In genomic region chr10:78895469-78895868, GRCh38 we compare ENCODE assay signal across 17 cellular contexts.
"Had no signal": no experiment of that assay in that cellular context is flagged by ENCODE, and none has a peak within 500 bp of the region (broad histone marks: within the 10 kb centered on the region; RNA-seq: fewer than 3 reads in every experiment).

No MANE protein-coding gene starts in this region.

- H3K4me1 Mint-ChIP-seq: stimulated activated effector memory CD8-positive, alpha-beta T cell treated with anti-CD3 and anti-CD28 coated beads, Interleukin-12 subunit alpha, Interleukin-12 subunit beta, amount 100 ng/mL, for 72 hours had no signal

- H3K27ac ChIP-seq: dorsolateral prefrontal cortex, neutrophil, parathyroid adenoma had no signal

- H3K36me3 Mint-ChIP-seq: naive thymus-derived CD8-positive, alpha-beta T cell; stimulated activated effector memory CD8-positive, alpha-beta T cell treated with anti-CD3 and anti-CD28 coated beads, Interleukin-12 subunit alpha, Interleukin-12 subunit beta, amount 100 ng/mL, for 72 hours had no signal

- H3K79me2 ChIP-seq: parathyroid adenoma had no signal

- H2AFZ ChIP-seq: parathyroid adenoma had no signal

- H3K4me3 ChIP-seq: dorsolateral prefrontal cortex, smooth muscle cell had no signal

- H3K27me3 ChIP-seq: dorsolateral prefrontal cortex had no signal

- H3K9me3 ChIP-seq: neutrophil had no signal

- H3K27ac Mint-ChIP-seq: activated naive CD8-positive, alpha-beta T cell treated with anti-CD3 and anti-CD28 coated beads, Interleukin-2, amount 10 ng/mL, durations not matched to agents 7 days and 5 days; naive thymus-derived CD8-positive, alpha-beta T cell; stimulated activated effector memory CD8-positive, alpha-beta T cell treated with anti-CD3 and anti-CD28 coated beads, Interleukin-12 subunit alpha, Interleukin-12 subunit beta, amount 100 ng/mL, for 72 hours had no signal

- H3K9me3 Mint-ChIP-seq: naive thymus-derived CD8-positive, alpha-beta T cell; stimulated activated effector memory CD8-positive, alpha-beta T cell treated with anti-CD3 and anti-CD28 coated beads, Interleukin-12 subunit alpha, Interleukin-12 subunit beta, amount 100 ng/mL, for 72 hours had no signal

- H3K4me2 ChIP-seq: smooth muscle cell had no signal

- H3K36me3 ChIP-seq: neutrophil had no signal

- H3K9ac ChIP-seq: parathyroid adenoma had no signal

- DNase-seq: activated CD4-positive, alpha-beta T cell treated with anti-CD3 and anti-CD28 coated beads for 1 hour; activated naive CD4-positive, alpha-beta T cell treated with Interleukin-2 at 50 U/mL for 16 hours; activated naive CD8-positive, alpha-beta T cell treated with anti-CD3 and anti-CD28 coated beads, Interleukin-2, amount 10 ng/mL, durations not matched to agents 7 days and 5 days; amygdala; central memory CD4-positive, alpha-beta T cell; dorsolateral prefrontal cortex; kidney glomerular epithelial cell; left ventricle myocardium superior; mesenchymal stem cell; naive thymus-derived CD8-positive, alpha-beta T cell; stimulated activated CD4-positive, alpha-beta T cell treated with anti-CD3 and anti-CD28 coated beads, Interleukin-4, amount 100 ng/mL, for 1 hour; T-helper 1 cell had no signal

- H3K4me1 ChIP-seq: parathyroid adenoma had no signal

- H3K4me3 Mint-ChIP-seq: activated naive CD8-positive, alpha-beta T cell treated with anti-CD3 and anti-CD28 coated beads, Interleukin-2, amount 10 ng/mL, durations not matched to agents 7 days and 5 days; naive thymus-derived CD8-positive, alpha-beta T cell; stimulated activated effector memory CD8-positive, alpha-beta T cell treated with anti-CD3 and anti-CD28 coated beads, Interleukin-12 subunit alpha, Interleukin-12 subunit beta, amount 100 ng/mL, for 72 hours had no signal

- ATAC-seq: left ventricle myocardium superior; naive thymus-derived CD8-positive, alpha-beta T cell; sciatic nerve; stimulated activated effector memory CD8-positive, alpha-beta T cell treated with anti-CD3 and anti-CD28 coated beads, Interleukin-12 subunit alpha, Interleukin-12 subunit beta, amount 100 ng/mL, for 72 hours had no signal
